Comparison of ENCODE assay signal across 1 cellular context in genomic region chr5:135700731-135701130, GRCh38.
TF ChIP-seq lines count a peak whose summit lies in the region.

No MANE protein-coding gene starts in this region.

TF ChIP-seq in H1, 55 proteins besides CTCF, POLR2A, EP300 and RAD21 (continued from another document):
- TF ChIP-seq CHD7 (IDR thresholded peaks at IDR 0.05; ENCODE audit: insufficient replicate concordance, low read length) (no peak), SP4 (IDR thresholded peaks at IDR 0.05; ENCODE audit: low read length) (no peak), GTF2F1 (IDR thresholded peaks at IDR 0.05; ENCODE audit: borderline replicate concordance, low read depth, low read length) (no peak), KDM5A (IDR thresholded peaks at IDR 0.05; ENCODE audit: low read length) (no peak), TCF12 (IDR thresholded peaks at IDR 0.05; ENCODE audit: low read depth, low read length) (no peak), MAX (IDR thresholded peaks at IDR 0.05) (no peak), KDM1A (IDR thresholded peaks at IDR 0.05; ENCODE audit: borderline replicate concordance, low read length) (no peak), FOSL1 (IDR thresholded peaks at IDR 0.05; ENCODE audit: insufficient read depth, low read depth, low read length) (no peak), SP2 (IDR thresholded peaks at IDR 0.05; ENCODE audit: low read length) (no peak), TAF1 (IDR thresholded peaks at IDR 0.05; ENCODE audit: low read depth, low read length) (no peak), PHF8 (conservative IDR thresholded peaks at IDR 0.05; ENCODE audit: low read depth, low read length) (no peak), SRF (IDR thresholded peaks at IDR 0.05; ENCODE audit: low read depth, low read length) (no peak), HDAC2 (IDR thresholded peaks at IDR 0.05; ENCODE audit: borderline replicate concordance in 1 of 2, low read depth in 2 of 2, low read length in 2 of 2) (no peak), JUN (IDR thresholded peaks at IDR 0.05; ENCODE audit: low read depth, low read length) (no peak), CBX5 (IDR thresholded peaks at IDR 0.05; ENCODE audit: low read depth, low read length) (no peak), ATF3 (IDR thresholded peaks at IDR 0.05; ENCODE audit: insufficient read depth, low read depth, low read length) (no peak), CHD2 (IDR thresholded peaks at IDR 0.05; ENCODE audit: low read length) (no peak), SP1 (IDR thresholded peaks at IDR 0.05; ENCODE audit: low read depth, low read length) (no peak), SIX5 (IDR thresholded peaks at IDR 0.05; ENCODE audit: low read depth, low read length) (no peak)
